9 cellular contexts compared by ENCODE assay signal in genomic region chr22:39299829-39300178, GRCh38. TPM values are rescaled to one million over a fixed set of nuclear protein-coding genes. Genes with fewer than 3 reads are reported as not detected.
A peak's percentile ranks its signal among the peaks of the same experiment; 100 is the strongest.
DNase-seq lines count a peak whose midpoint lies in the region; ATAC-seq and TF ChIP-seq lines count a peak whose summit lies in the region.
"Had no signal": no experiment of that assay in that cellular context is flagged by ENCODE, and none has a peak within 500 bp of the region (broad histone marks: within the 10 kb centered on the region; RNA-seq: fewer than 3 reads in every experiment).

No MANE protein-coding gene starts in this region.

- H3K36me3 ChIP-seq in HCT116 (ENCODE audit: control insufficient read depth in 1 of 2, insufficient read depth in 2 of 2, low read length in 2 of 2) (no peaks in the 10 kb centered on the region), right lobe of liver (no peaks in the 10 kb centered on the region), subcutaneous abdominal adipose tissue (ENCODE audit: control insufficient read depth in 5 of 5, insufficient read depth in 5 of 5, low read length in 5 of 5) (no peaks in the 10 kb centered on the region)

- H3K27me3 ChIP-seq in HCT116 (ENCODE audit: insufficient read depth, low read length) (no peaks in the 10 kb centered on the region), right lobe of liver (no peaks in the 10 kb centered on the region), subcutaneous abdominal adipose tissue (ENCODE audit: control insufficient read depth in 5 of 5, insufficient read depth in 4 of 5, low read length in 5 of 5) (peaks cover 0 to 5% (median 0%) of the 10 kb centered on the region in 5 donors)

- TF ChIP-seq CTCF in HCT116 (IDR thresholded peaks at IDR 0.05 in 2 of 3, conservative IDR thresholded peaks at IDR 0.05 in 1 of 3; ENCODE audit: borderline replicate concordance in 1 of 3, insufficient read depth in 1 of 3, low read depth in 2 of 3, low read length in 2 of 3) (no peak), WTC11 (IDR thresholded peaks at IDR 0.05) (no peak), right lobe of liver (IDR thresholded peaks at IDR 0.05) (no peak)

- H3K4me2 ChIP-seq in HCT116 (ENCODE audit: low read length) = peak overlapping the region; percentile 27

- peaks cover 6% of the 10 kb centered on the region; the same call in 1 of the 2 replicates for H3K36me3 Mint-ChIP-seq in WTC11

- peak overlapping the region; percentile 76; the same call in 1 of the 2 replicates for H3K27ac Mint-ChIP-seq in WTC11

- H3K9me3 ChIP-seq in HCT116 (ENCODE audit: control insufficient read depth in 1 of 2, insufficient read depth in 1 of 2, low read depth in 1 of 2, low read length in 2 of 2) (no peaks in the 10 kb centered on the region), right lobe of liver (no peaks in the 10 kb centered on the region), subcutaneous abdominal adipose tissue (ENCODE audit: control insufficient read depth in 5 of 5, low read length in 5 of 5) (no peaks in the 10 kb centered on the region)

- intact Hi-C loops in HCT116 (cut with micrococcal nuclease) (no loop called here), right lobe of liver (cut with DNase I) (no loop called here)

- CTCF ChIA-PET in HCT116 (lab: Charles Lee) (interaction anchor here (1.1 kb wide), 2 partner anchors 10 to 11 kb away, joined by 3 read pairs; no protein-coding TSS in a partner anchor), WTC11 (lab: Charles Lee) (interaction anchor here (0.6 to 2.9 kb wide), 10 partner anchors 10 to 165 kb away, joined by 3 to 13 read pairs (median 5); partner anchors contain the start of gene PDGFB)

- H3K4me3 Mint-ChIP-seq in WTC11 = no peak overlapping the region
- H3K4me3 Mint-ChIP-seq: activated T-cell treated with anti-CD3 and anti-CD28 coated beads, Interleukin-2, amount 50 U/mL, for 4 hours had no signal

- no peaks in the 10 kb centered on the region for H4K20me1 ChIP-seq in HCT116 (ENCODE audit: insufficient read depth)

- RAD21 ChIA-PET in HCT116 (lab: Charles Lee; ENCODE audit: low non-redundant PET in 1 of 2, low total read pairs in 2 of 2, uncharacterized antibody in 2 of 2, unreplicated experiment in 2 of 2) = no interaction called here

- ATAC-seq in HCT116 = no peak; the same call in 1 of the 2 replicates
- ATAC-seq in WTC11 = 0 out of 2 replicates have a peak, but pooled peaks have one; percentile 3
- peak in 3 of 4 donors; percentile 12 to 31 (median 25) for ATAC-seq in right lobe of liver
- ATAC-seq: activated T-cell treated with anti-CD3 and anti-CD28 coated beads, Interleukin-2, amount 50 U/mL, for 4 hours had no signal

- H3K9me2 ChIP-seq in HCT116 (ENCODE audit: insufficient read depth) = no peaks in the 10 kb centered on the region

- H3K4me1 ChIP-seq in HCT116 (ENCODE audit: control insufficient read depth in 1 of 2, insufficient read depth in 2 of 2, low read length in 2 of 2) = peaks cover 48 to 71% of the 10 kb centered on the region in 2 experiments
- H3K4me1 ChIP-seq in right lobe of liver = peaks cover 0 to 74% (median 35%) of the 10 kb centered on the region in 4 donors
- H3K4me1 ChIP-seq in subcutaneous abdominal adipose tissue (ENCODE audit: control insufficient read depth in 5 of 5, insufficient read depth in 5 of 5, low read length in 5 of 5) = peaks cover 8 to 60% (median 49%) of the 10 kb centered on the region in 5 donors

- 71% methylated on average over 3 of the region's 6 CpGs for WGBS in right lobe of liver (ENCODE audit: insufficient coverage, low coverage, low lambda C conversion rate, missing lambda C conversion rate)

- DNase-seq in HCT116 (ENCODE audit: low read depth, low spot score) (no peak), WTC11 (ENCODE audit: low spot score) (no peak), right lobe of liver (no peak), NCI-H1436 treated with DMSO at 0.1 percent for 48 hours (lab: John Stamatoyannopoulos, UW) (no peak), COLO829 (ENCODE audit: low spot score) (no peak), GM03348 (ENCODE audit: low spot score) (no peak), KG1 (lab: John Stamatoyannopoulos, UW) (no peak)
- DNase-seq: activated T-cell treated with anti-CD3 and anti-CD28 coated beads, Interleukin-2, amount 50 U/mL, for 4 hours had no signal

- no peak overlapping the region; the same call in 1 of the 2 replicates for H3K27ac ChIP-seq in HCT116 (ENCODE audit: low read depth, low read length)
- peak overlapping the region; percentile 0 to 43 (median 10) for H3K27ac ChIP-seq in right lobe of liver
- H3K27ac ChIP-seq in subcutaneous abdominal adipose tissue (ENCODE audit: low read depth, low read length) = peak overlapping the region; percentile 23

- TF ChIP-seq RAD21 in HCT116 (IDR thresholded peaks at IDR 0.05; ENCODE audit: low read depth) = no peak

- H3K27me3 Mint-ChIP-seq in WTC11 (ENCODE audit: low read depth) = no peaks in the 10 kb centered on the region; the same call in 1 of the 2 replicates

- no peaks in the 10 kb centered on the region for H3K79me2 ChIP-seq in HCT116 (ENCODE audit: insufficient read depth, low read length)

- POLR2A ChIA-PET in HCT116 (lab: Charles Lee) = interaction anchor here (1.3 to 2.5 kb wide), 4 partner anchors 10 to 20 kb away, joined by 4 to 15 read pairs (median 7); partner anchors contain the start of gene RPL3
- POLR2A ChIA-PET in WTC11 (lab: Charles Lee) = interaction anchor here (0.9 to 1.6 kb wide), 5 partner anchors 10 to 129 kb away, joined by 3 to 6 read pairs (median 3); no protein-coding TSS in a partner anchor

- H3K4me1 Mint-ChIP-seq in WTC11 = peaks cover 36% of the 10 kb centered on the region

- H3K9me3 Mint-ChIP-seq in WTC11 = peaks cover 9% of the 10 kb centered on the region
- H3K9me3 Mint-ChIP-seq: activated T-cell treated with anti-CD3 and anti-CD28 coated beads, Interleukin-2, amount 50 U/mL, for 4 hours had no signal

- H2AFZ ChIP-seq in HCT116 (ENCODE audit: low read depth, low read length, poor library complexity, severe bottlenecking) = no peak overlapping the region

- H3K9ac ChIP-seq in HCT116 (ENCODE audit: low read length) = no peak overlapping the region
- H3K9ac ChIP-seq in subcutaneous abdominal adipose tissue (ENCODE audit: low read length in 5 of 5) = peak overlapping the region in 1 of 5 donors; percentile 46

- TF ChIP-seq POLR2A in HCT116 (IDR thresholded peaks at IDR 0.05; ENCODE audit: borderline replicate concordance, extremely low read depth, insufficient read depth, insufficient read length) (no peak), right lobe of liver (IDR thresholded peaks at IDR 0.05) (peak; percentile 46)

- no peak overlapping the region for H3K4me3 ChIP-seq in HCT116 (replicated peaks in 1 of 2; ENCODE audit: low read depth in 1 of 2, low read length in 2 of 2)
- peak overlapping the region in 1 of 3 donors; percentile 27 for H3K4me3 ChIP-seq in right lobe of liver
- peak overlapping the region in 4 of 5 donors; percentile 40 to 55 (median 45) for H3K4me3 ChIP-seq in subcutaneous abdominal adipose tissue (ENCODE audit: low read depth in 1 of 5, low read length in 5 of 5)

- BruUV-seq in HCT116 (replicated peaks; lab: Mats Ljungman, UMichigan) = no TSS peak

TF ChIP-seq in HCT116, 20 proteins besides CTCF, POLR2A, EP300 and RAD21:
- TF ChIP-seq EZH2 (IDR thresholded peaks at IDR 0.05) (no peak), SP1 (IDR thresholded peaks at IDR 0.05; ENCODE audit: low read depth) (no peak), ZNF274 (IDR thresholded peaks at IDR 0.05; ENCODE audit: low read depth, low read length) (no peak), JUND (IDR thresholded peaks at IDR 0.05) (no peak)

TF ChIP-seq in WTC11, 78 proteins besides CTCF, POLR2A, EP300 and RAD21 (continues in another document):
- TF ChIP-seq, protein P1, sequence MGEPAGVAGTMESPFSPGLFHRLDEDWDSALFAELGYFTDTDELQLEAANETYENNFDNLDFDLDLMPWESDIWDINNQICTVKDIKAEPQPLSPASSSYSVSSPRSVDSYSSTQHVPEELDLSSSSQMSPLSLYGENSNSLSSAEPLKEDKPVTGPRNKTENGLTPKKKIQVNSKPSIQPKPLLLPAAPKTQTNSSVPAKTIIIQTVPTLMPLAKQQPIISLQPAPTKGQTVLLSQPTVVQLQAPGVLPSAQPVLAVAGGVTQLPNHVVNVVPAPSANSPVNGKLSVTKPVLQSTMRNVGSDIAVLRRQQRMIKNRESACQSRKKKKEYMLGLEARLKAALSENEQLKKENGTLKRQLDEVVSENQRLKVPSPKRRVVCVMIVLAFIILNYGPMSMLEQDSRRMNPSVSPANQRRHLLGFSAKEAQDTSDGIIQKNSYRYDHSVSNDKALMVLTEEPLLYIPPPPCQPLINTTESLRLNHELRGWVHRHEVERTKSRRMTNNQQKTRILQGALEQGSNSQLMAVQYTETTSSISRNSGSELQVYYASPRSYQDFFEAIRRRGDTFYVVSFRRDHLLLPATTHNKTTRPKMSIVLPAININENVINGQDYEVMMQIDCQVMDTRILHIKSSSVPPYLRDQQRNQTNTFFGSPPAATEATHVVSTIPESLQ (CRISPR knock-in tag; IDR thresholded peaks at IDR 0.05) = no peak
- TF ChIP-seq IRF2 (CRISPR knock-in tag; IDR thresholded peaks at IDR 0.05; ENCODE audit: borderline replicate concordance, low read depth) (no peak), ZNF121 (CRISPR knock-in tag; IDR thresholded peaks at IDR 0.05) (0 out of 2 replicates have a peak, but pooled peaks have one; percentile 26), ZNF416 (CRISPR knock-in tag; IDR thresholded peaks at IDR 0.05) (no peak), TEAD4 (CRISPR knock-in tag; IDR thresholded peaks at IDR 0.05) (no peak), ETV6 (CRISPR knock-in tag; IDR thresholded peaks at IDR 0.05) (no peak), NFATC4 (CRISPR knock-in tag; IDR thresholded peaks at IDR 0.05) (no peak), RORB (CRISPR knock-in tag; IDR thresholded peaks at IDR 0.05) (no peak)
- TF ChIP-seq, protein P2, sequence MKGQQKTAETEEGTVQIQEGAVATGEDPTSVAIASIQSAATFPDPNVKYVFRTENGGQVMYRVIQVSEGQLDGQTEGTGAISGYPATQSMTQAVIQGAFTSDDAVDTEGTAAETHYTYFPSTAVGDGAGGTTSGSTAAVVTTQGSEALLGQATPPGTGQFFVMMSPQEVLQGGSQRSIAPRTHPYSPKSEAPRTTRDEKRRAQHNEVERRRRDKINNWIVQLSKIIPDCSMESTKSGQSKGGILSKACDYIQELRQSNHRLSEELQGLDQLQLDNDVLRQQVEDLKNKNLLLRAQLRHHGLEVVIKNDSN (CRISPR knock-in tag; IDR thresholded peaks at IDR 0.05) = no peak

RNA-seq across cellular contexts. Expression of gene RPL3, which starts 19.6 kb away (rescaled TPM):
- total RNA-seq in HCT116 (2021; ENCODE audit: unreplicated experiment) (2,966 TPM), WTC11 (2021) (3,009 to 3,279 TPM (median 3,249 TPM) in 3 replicates), right lobe of liver (100 to 1,000 TPM; 648 to 905 (median 743) TPM)
- polyA plus RNA-seq in HCT116 (2012) = 4,751 and 5,637 TPM in 2 replicates

RNA-seq across cellular contexts. Expression of gene SYNGR1, which starts 50.0 kb away (rescaled TPM):
- total RNA-seq in HCT116 (2021; ENCODE audit: unreplicated experiment) = 20.7 TPM
- polyA plus RNA-seq in HCT116 (2012) = 31.1 and 42.6 TPM in 2 replicates
- total RNA-seq in WTC11 (2021) = 26.5 to 35.3 TPM (median 28.7 TPM) in 3 replicates
- 1 to 10 TPM in 5 of 6 experiments, under 1 TPM in 1; 0.74 to 3.2 (median 2.2) TPM for total RNA-seq in right lobe of liver

RNA-seq across cellular contexts. Expression of gene PDGFB, which starts 55.0 kb away (rescaled TPM):
- total RNA-seq in HCT116 (2021; ENCODE audit: unreplicated experiment) (13.1 TPM), WTC11 (2021) (6.8 to 9.2 TPM (median 7.7 TPM) in 3 replicates), right lobe of liver (10 to 100 TPM in 1 of 6 experiments, 1 to 10 TPM in 4, under 1 TPM in 1; 0.90 to 10.2 (median 3.3) TPM)
- polyA plus RNA-seq in HCT116 (2012) = 15.7 and 16.0 TPM in 2 replicates

Comparison
In these comparisons a context has a peak if more than half of its experiments do, and no peak if none do; other contexts are left out.
1. H3K4me3 ChIP-seq: peak in subcutaneous abdominal adipose tissue (4 of 5); none in HCT116 (0 of 2).